In the genomic region with DNA sequence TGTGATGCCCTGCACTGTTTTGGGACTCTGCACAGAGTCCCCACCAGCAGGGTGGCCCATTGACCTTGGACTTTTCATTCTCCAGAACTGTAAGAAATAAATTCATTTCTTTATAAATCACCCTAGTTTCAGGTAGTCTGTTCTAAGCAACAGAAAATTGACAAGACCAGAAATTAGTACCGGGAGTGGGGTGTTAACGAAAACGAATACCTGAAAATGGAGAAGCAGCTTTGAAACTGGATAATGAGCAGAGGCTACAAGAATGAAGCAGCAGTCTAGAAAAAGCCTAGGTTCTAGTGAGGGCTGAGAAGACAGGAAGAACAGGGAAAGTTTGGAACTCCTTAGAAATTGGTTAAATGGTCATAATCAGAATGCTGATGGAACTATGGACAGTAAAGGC, we compare ENCODE assay signal across 32 cellular contexts. TPM values are rescaled to one million over a fixed set of nuclear protein-coding genes. Genes with fewer than 3 reads are reported as not detected.
"Had no signal": no experiment of that assay in that cellular context is flagged by ENCODE, and none has a peak within 500 bp of the region (broad histone marks: within the 10 kb centered on the region; RNA-seq: fewer than 3 reads in every experiment).

No MANE protein-coding gene starts in this region.

- H3K27ac ChIP-seq: heart right ventricle, left lung, ovary, psoas muscle, sigmoid colon, transverse colon, upper lobe of right lung, uterus had no signal

- H3K4me3 Mint-ChIP-seq: dendritic cell treated with granulocyte-macrophage colony-stimulating factor and Interleukin-4, amounts not matched to agents 40 ng/mL and 50 ng/mL, for 4 days; endodermal cell; stimulated activated naive B cell treated with anti-CD40 and anti-IgM and Interleukin-4, amounts not matched to agents 10 μg/mL and 1 μg/mL and 100 μg/mL, for 72 hours; stimulated activated naive CD8-positive, alpha-beta T cell treated with anti-CD3 and anti-CD28 coated beads, Interleukin-15, Interleukin-2, amounts not matched to agents 100 ng/mL and 50 ng/mL, for 24 hours had no signal

- H3K36me3 ChIP-seq: esophagus squamous epithelium, heart right ventricle, left lung, ovary, sigmoid colon, transverse colon, upper lobe of right lung, uterus had no signal

- H3K9me3 ChIP-seq: ovary, psoas muscle, uterus had no signal

- H3K27ac Mint-ChIP-seq: dendritic cell treated with granulocyte-macrophage colony-stimulating factor and Interleukin-4, amounts not matched to agents 40 ng/mL and 50 ng/mL, for 4 days; endodermal cell; naive thymus-derived CD4-positive, alpha-beta T cell; nephron; stimulated activated naive B cell treated with anti-CD40 and anti-IgM and Interleukin-4, amounts not matched to agents 10 μg/mL and 1 μg/mL and 100 μg/mL, for 72 hours; stimulated activated naive CD8-positive, alpha-beta T cell treated with anti-CD3 and anti-CD28 coated beads, Interleukin-15, Interleukin-2, amounts not matched to agents 100 ng/mL and 50 ng/mL, for 24 hours had no signal

- DNase-seq: effector CD8-positive, alpha-beta T cell; endodermal cell; esophagus squamous epithelium; foreskin melanocyte; glutamatergic neuron; heart right ventricle; hippocampal formation; left cardiac atrium; left lung; mesendoderm; midbrain; naive thymus-derived CD4-positive, alpha-beta T cell; nucleus accumbens; ovary; posterior cingulate gyrus; psoas muscle; right cardiac atrium; sigmoid colon; stimulated activated CD4-positive, alpha-beta T cell treated with anti-CD3 and anti-CD28 coated beads, Interleukin-15, amount 100 ng/mL, for 24 hours; stimulated activated CD4-positive, alpha-beta T cell treated with anti-CD3 and anti-CD28 coated beads, Interleukin-2, amount 100 ng/mL, for 48 hours; stimulated activated naive B cell treated with anti-CD40 and anti-IgM and Interleukin-4, amounts not matched to agents 10 μg/mL and 1 μg/mL and 100 μg/mL, for 72 hours; transverse colon; upper lobe of right lung; uterus had no signal

- FAIRE-seq: colon, islet of Langerhans had no signal

- H3K27me3 ChIP-seq: ovary, sigmoid colon, uterus had no signal

- H3K4me3 ChIP-seq: esophagus squamous epithelium, heart right ventricle, left lung, ovary, psoas muscle, sigmoid colon, transverse colon, upper lobe of right lung, uterus had no signal

- ATAC-seq: heart right ventricle; naive thymus-derived CD4-positive, alpha-beta T cell; psoas muscle; right cardiac atrium; upper lobe of right lung had no signal

RNA-seq across cellular contexts. Expression of gene TSSK1B, which starts 55.5 kb away (rescaled TPM):
- total RNA-seq: endothelial cell of umbilical vein; lung microvascular endothelial cell; naive thymus-derived CD4-positive, alpha-beta T cell; psoas muscle; sigmoid colon; skeletal muscle tissue; upper lobe of right lung had no signal
- polyA plus RNA-seq: heart right ventricle; naive thymus-derived CD4-positive, alpha-beta T cell; ovary; psoas muscle; sigmoid colon had no signal
